8 cellular contexts compared by ENCODE assay signal in genomic region chr20:59783020-59784010, GRCh38.
DNase-seq lines count a peak whose midpoint lies in the region; TF ChIP-seq lines count a peak whose summit lies in the region.

No MANE protein-coding gene starts in this region.

- TF ChIP-seq CTCF in A673 (conservative IDR thresholded peaks at IDR 0.05; ENCODE audit: low read depth, low read length) = peak; percentile 91
- TF ChIP-seq CTCF in GM10248 (IDR thresholded peaks at IDR 0.05; ENCODE audit: control extremely low read depth, extremely low read depth, low read depth, missing control alignments) = peak; percentile 93
- peak; percentile 54 to 83 (median 73) for TF ChIP-seq CTCF in esophagus muscularis mucosa (IDR thresholded peaks at IDR 0.05)
- peak; percentile 56 to 75 (median 66) for TF ChIP-seq CTCF in uterus (IDR thresholded peaks at IDR 0.05)

- no peak overlapping the region for H3K27ac Mint-ChIP-seq in T-helper 2 cell treated with Interferon-gamma antibody and Interleukin-4, amounts not matched to agents 5 μg/mL and 100 μg/mL, for 36 hours
- no peak overlapping the region for H3K27ac Mint-ChIP-seq in activated T-helper 1 cell treated with anti-CD3 and anti-CD28 coated beads, Interleukin-12 subunit alpha, Interleukin-12 subunit beta, Interleukin-2, Interleukin-4 antibody, amounts not matched to agents 30 ng/mL and 10 ng/mL and 1 ng/mL, durations not matched to agents 14 hours and 24 hours and 36 hours

- CTCF ChIA-PET in A673 (lab: Charles Lee) (interaction anchor here (0.6 to 0.9 kb wide), 6 partner anchors 53 to 325 kb away, joined by 3 to 7 read pairs (median 4); no protein-coding TSS in a partner anchor), GM10248 (lab: Yijun Ruan, JAX) (interaction anchor here (0.9 to 6.3 kb wide), 15 partner anchors 8 to 169 kb away, joined by 3 to 89 read pairs (median 4); partner anchors contain the start of gene PPP1R3D)

- no peak overlapping the region for H3K27ac ChIP-seq in A673 (ENCODE audit: low read depth, low read length, poor library complexity, severe bottlenecking)
- H3K27ac ChIP-seq in esophagus muscularis mucosa (replicated peaks in 1 of 4) = no peak overlapping the region
- H3K27ac ChIP-seq in uterus = no peak overlapping the region

- no peak overlapping the region for H3K4me3 ChIP-seq in A673 (ENCODE audit: low read depth, low read length, poor library complexity, severe bottlenecking)
- no peak overlapping the region for H3K4me3 ChIP-seq in esophagus muscularis mucosa
- H3K4me3 ChIP-seq in uterus = no peak overlapping the region

- intact Hi-C loops in A673 (cut with micrococcal nuclease; ENCODE audit: unreplicated experiment) = loop anchor here (2.0 kb wide), 1 partner anchor 67 kb away; no protein-coding TSS in a partner anchor
- intact Hi-C loops in esophagus muscularis mucosa (cut with DNase I) = loop anchor here (5.0 kb wide), 1 partner anchor 64 kb away; no protein-coding TSS in a partner anchor
- intact Hi-C loops in uterus (cut with DNase I; ENCODE audit: low total_unique reads) = no loop called here
- intact Hi-C loops in activated T-helper 1 cell treated with anti-CD3 and anti-CD28 coated beads, Interleukin-12 subunit alpha, Interleukin-12 subunit beta, Interleukin-2, Interleukin-4 antibody, amounts not matched to agents 30 ng/mL and 10 ng/mL and 1 ng/mL, durations not matched to agents 14 hours and 24 hours and 36 hours (cut with micrococcal nuclease) = loop anchor here (1.0 kb wide), 1 partner anchor 67 kb away; no protein-coding TSS in a partner anchor

- H3K36me3 ChIP-seq in A673 (ENCODE audit: insufficient read depth, low read length, poor library complexity, severe bottlenecking) (no peaks in the 10 kb centered on the region), esophagus muscularis mucosa (no peaks in the 10 kb centered on the region), uterus (no peaks in the 10 kb centered on the region)

- WGBS in esophagus muscularis mucosa = 43% methylated on average over 14 of the region's 19 CpGs

- H3K9me3 ChIP-seq in A673 (ENCODE audit: low read depth, low read length, poor library complexity, severe bottlenecking) = no peaks in the 10 kb centered on the region
- H3K9me3 ChIP-seq in esophagus muscularis mucosa = no peaks in the 10 kb centered on the region
- no peaks in the 10 kb centered on the region for H3K9me3 ChIP-seq in uterus

- POLR2A ChIA-PET in A673 (lab: Charles Lee; ENCODE audit: low non-redundant PET) = no interaction called here
- POLR2A ChIA-PET in GM10248 (lab: Yijun Ruan, JAX) = no interaction called here

- H3K9me3 Mint-ChIP-seq in T-helper 2 cell treated with Interferon-gamma antibody and Interleukin-4, amounts not matched to agents 5 μg/mL and 100 μg/mL, for 36 hours = no peaks in the 10 kb centered on the region
- H3K9me3 Mint-ChIP-seq in activated T-helper 1 cell treated with anti-CD3 and anti-CD28 coated beads, Interleukin-12 subunit alpha, Interleukin-12 subunit beta, Interleukin-2, Interleukin-4 antibody, amounts not matched to agents 30 ng/mL and 10 ng/mL and 1 ng/mL, durations not matched to agents 14 hours and 24 hours and 36 hours = no peaks in the 10 kb centered on the region

- TF ChIP-seq EP300 in esophagus muscularis mucosa (IDR thresholded peaks at IDR 0.05) = no peak

- H3K4me1 Mint-ChIP-seq in T-helper 2 cell treated with Interferon-gamma antibody and Interleukin-4, amounts not matched to agents 5 μg/mL and 100 μg/mL, for 36 hours (ENCODE audit: low read depth) = no peaks in the 10 kb centered on the region
- no peaks in the 10 kb centered on the region for H3K4me1 Mint-ChIP-seq in activated T-helper 1 cell treated with anti-CD3 and anti-CD28 coated beads, Interleukin-12 subunit alpha, Interleukin-12 subunit beta, Interleukin-2, Interleukin-4 antibody, amounts not matched to agents 30 ng/mL and 10 ng/mL and 1 ng/mL, durations not matched to agents 14 hours and 24 hours and 36 hours (ENCODE audit: low read depth)

- H3K4me3 Mint-ChIP-seq in T-helper 2 cell treated with Interferon-gamma antibody and Interleukin-4, amounts not matched to agents 5 μg/mL and 100 μg/mL, for 36 hours = no peak overlapping the region
- H3K4me3 Mint-ChIP-seq in activated T-helper 1 cell treated with anti-CD3 and anti-CD28 coated beads, Interleukin-12 subunit alpha, Interleukin-12 subunit beta, Interleukin-2, Interleukin-4 antibody, amounts not matched to agents 30 ng/mL and 10 ng/mL and 1 ng/mL, durations not matched to agents 14 hours and 24 hours and 36 hours = no peak overlapping the region

- no peaks in the 10 kb centered on the region for H3K36me3 Mint-ChIP-seq in T-helper 2 cell treated with Interferon-gamma antibody and Interleukin-4, amounts not matched to agents 5 μg/mL and 100 μg/mL, for 36 hours (ENCODE audit: low read depth)
- H3K36me3 Mint-ChIP-seq in activated T-helper 1 cell treated with anti-CD3 and anti-CD28 coated beads, Interleukin-12 subunit alpha, Interleukin-12 subunit beta, Interleukin-2, Interleukin-4 antibody, amounts not matched to agents 30 ng/mL and 10 ng/mL and 1 ng/mL, durations not matched to agents 14 hours and 24 hours and 36 hours (ENCODE audit: low read depth) = no peaks in the 10 kb centered on the region

- DNase-seq in A673 (ENCODE audit: low spot score) = peak; percentile 69
- DNase-seq in GM10248 (ENCODE audit: extremely low spot score) = peak; percentile 82
- peak; percentile 80 for DNase-seq in NAMALWA (ENCODE audit: low spot score)
- peak; percentile 7 for DNase-seq in T-helper 2 cell treated with Interferon-gamma antibody and Interleukin-4, amounts not matched to agents 5 μg/mL and 100 μg/mL, for 36 hours (ENCODE audit: low spot score)
- peak; percentile 90 for DNase-seq in esophagus muscularis mucosa (ENCODE audit: extremely low spot score)
- DNase-seq in myocyte (ENCODE audit: low read depth) = peak; percentile 53
- peak in 1 of 2 donors; percentile 30 for DNase-seq in uterus
- DNase-seq in activated T-helper 1 cell treated with anti-CD3 and anti-CD28 coated beads, Interleukin-12 subunit alpha, Interleukin-12 subunit beta, Interleukin-2, Interleukin-4 antibody, amounts not matched to agents 30 ng/mL and 10 ng/mL and 1 ng/mL, durations not matched to agents 14 hours and 24 hours and 36 hours (ENCODE audit: low spot score) = no peak

- H3K4me1 ChIP-seq in A673 (ENCODE audit: insufficient read depth, low read length, poor library complexity, severe bottlenecking) (no peaks in the 10 kb centered on the region), esophagus muscularis mucosa (no peaks in the 10 kb centered on the region), uterus (no peaks in the 10 kb centered on the region)

- H3K27me3 Mint-ChIP-seq in T-helper 2 cell treated with Interferon-gamma antibody and Interleukin-4, amounts not matched to agents 5 μg/mL and 100 μg/mL, for 36 hours (ENCODE audit: low read depth) = no peaks in the 10 kb centered on the region
- no peaks in the 10 kb centered on the region for H3K27me3 Mint-ChIP-seq in activated T-helper 1 cell treated with anti-CD3 and anti-CD28 coated beads, Interleukin-12 subunit alpha, Interleukin-12 subunit beta, Interleukin-2, Interleukin-4 antibody, amounts not matched to agents 30 ng/mL and 10 ng/mL and 1 ng/mL, durations not matched to agents 14 hours and 24 hours and 36 hours (ENCODE audit: insufficient read depth)

- BruUV-seq in A673 (replicated peaks; lab: Mats Ljungman, UMichigan) = no TSS peak

- H3K27me3 ChIP-seq in A673 (replicated peaks; ENCODE audit: insufficient read depth, low read depth, low read length, poor library complexity) (no peaks in the 10 kb centered on the region), esophagus muscularis mucosa (peaks cover 0 to 10% (median 0%) of the 10 kb centered on the region in 4 donors), uterus (no peaks in the 10 kb centered on the region)

- TF ChIP-seq POLR2A in esophagus muscularis mucosa (IDR thresholded peaks at IDR 0.05; ENCODE audit: low read depth) (no peak), uterus (IDR thresholded peaks at IDR 0.05) (no peak)
